In the genomic region with DNA sequence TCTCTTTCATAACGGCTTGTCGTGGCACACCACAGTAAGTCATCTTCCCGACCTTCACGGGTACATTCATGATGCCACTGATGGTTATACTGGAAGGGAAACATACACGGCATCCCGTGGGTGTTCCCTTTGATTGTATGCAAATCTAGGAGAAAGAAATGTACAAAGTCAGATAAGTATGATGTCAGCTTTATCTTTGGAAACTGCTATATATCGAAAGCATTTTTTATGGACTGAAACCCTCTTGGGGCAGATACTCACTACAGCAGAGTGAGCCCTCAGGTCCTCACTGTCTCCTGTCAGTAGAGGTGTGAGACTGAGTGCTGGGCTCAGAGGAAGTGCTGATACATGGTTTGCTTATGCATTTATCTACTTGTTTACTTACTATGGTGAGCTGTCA, we compare ENCODE assay signal across 24 cellular contexts. TPM values are rescaled to one million over a fixed set of nuclear protein-coding genes. Genes with fewer than 3 reads are reported as not detected.
DNase-seq lines count a peak whose midpoint lies in the region; ATAC-seq and TF ChIP-seq lines count a peak whose summit lies in the region.
"Had no signal": no experiment of that assay in that cellular context is flagged by ENCODE, and none has a peak within 500 bp of the region (broad histone marks: within the 10 kb centered on the region; RNA-seq: fewer than 3 reads in every experiment).

No MANE protein-coding gene starts in this region.

- no peaks in the 10 kb centered on the region for H3K36me3 ChIP-seq in upper lobe of left lung
- H3K36me3 ChIP-seq: gastrocnemius medialis, upper lobe of right lung had no signal

- H3K9me3 Mint-ChIP-seq in activated naive CD4-positive, alpha-beta T cell treated with anti-CD3 and anti-CD28 coated beads, Interleukin-2, amount 10 ng/mL, durations not matched to agents 7 days and 5 days, result no peaks in the 10 kb centered on the region
- H3K9me3 Mint-ChIP-seq in activated T-cell treated with anti-CD3 and anti-CD28 coated beads, Interleukin-2, amount 50 U/mL, for 72 hours, result no peaks in the 10 kb centered on the region
- H3K9me3 Mint-ChIP-seq: central memory CD8-positive, alpha-beta T cell had no signal

- H3K4me3 ChIP-seq in upper lobe of left lung, result no peak overlapping the region
- H3K4me3 ChIP-seq: ascending aorta, gastrocnemius medialis, GM23248, lung, upper lobe of right lung had no signal

- no peaks in the 10 kb centered on the region for H3K9me3 ChIP-seq in upper lobe of left lung
- H3K9me3 ChIP-seq: ascending aorta, gastrocnemius medialis, upper lobe of right lung had no signal

- no peaks in the 10 kb centered on the region for H3K4me1 Mint-ChIP-seq in activated naive CD4-positive, alpha-beta T cell treated with anti-CD3 and anti-CD28 coated beads, Interleukin-2, amount 10 ng/mL, durations not matched to agents 7 days and 5 days
- peaks cover 22% of the 10 kb centered on the region for H3K4me1 Mint-ChIP-seq in activated T-cell treated with anti-CD3 and anti-CD28 coated beads, Interleukin-2, amount 50 U/mL, for 72 hours (ENCODE audit: low read depth)
- H3K4me1 Mint-ChIP-seq: central memory CD8-positive, alpha-beta T cell had no signal

- no peak for TF ChIP-seq POLR2A in upper lobe of left lung (IDR thresholded peaks at IDR 0.05)

- H3K27ac Mint-ChIP-seq in activated naive CD4-positive, alpha-beta T cell treated with anti-CD3 and anti-CD28 coated beads, Interleukin-2, amount 10 ng/mL, durations not matched to agents 7 days and 5 days, result no peak overlapping the region
- no peak overlapping the region for H3K27ac Mint-ChIP-seq in activated T-cell treated with anti-CD3 and anti-CD28 coated beads, Interleukin-2, amount 50 U/mL, for 72 hours
- H3K27ac Mint-ChIP-seq: CD4-positive, alpha-beta memory T cell had no signal

- H3K4me3 Mint-ChIP-seq in activated naive CD4-positive, alpha-beta T cell treated with anti-CD3 and anti-CD28 coated beads, Interleukin-2, amount 10 ng/mL, durations not matched to agents 7 days and 5 days, result no peak overlapping the region
- H3K4me3 Mint-ChIP-seq in activated T-cell treated with anti-CD3 and anti-CD28 coated beads, Interleukin-2, amount 50 U/mL, for 72 hours, result peak overlapping the region in 1 of 2 donors; percentile 6
- H3K4me3 Mint-ChIP-seq: central memory CD8-positive, alpha-beta T cell had no signal

- ATAC-seq in activated T-cell treated with anti-CD3 and anti-CD28 coated beads, Interleukin-2, amount 50 U/mL, for 72 hours (replicated peaks in 1 of 2), result peak; percentile 96
- no peak for ATAC-seq in HG03378 (IDR thresholded peaks at IDR 0.05; ENCODE audit: unreplicated experiment)
- ATAC-seq in upper lobe of left lung (ENCODE audit: low FRiP score in 2 of 2), result no peak
- ATAC-seq: esophagus mucosa, gastrocnemius medialis, Right ventricle myocardium inferior, upper lobe of right lung had no signal

- TF ChIP-seq EP300 in upper lobe of left lung (IDR thresholded peaks at IDR 0.05), result no peak

- no peaks in the 10 kb centered on the region for H3K36me3 Mint-ChIP-seq in activated naive CD4-positive, alpha-beta T cell treated with anti-CD3 and anti-CD28 coated beads, Interleukin-2, amount 10 ng/mL, durations not matched to agents 7 days and 5 days
- H3K36me3 Mint-ChIP-seq in activated T-cell treated with anti-CD3 and anti-CD28 coated beads, Interleukin-2, amount 50 U/mL, for 72 hours (ENCODE audit: insufficient read depth in 2 of 2), result no peaks in the 10 kb centered on the region
- H3K36me3 Mint-ChIP-seq: CD4-positive, alpha-beta memory T cell had no signal

- peak; percentile 66 for DNase-seq in activated naive CD4-positive, alpha-beta T cell treated with Interleukin-2 at 50 U/mL for 16 hours
- no peak for DNase-seq in activated naive CD4-positive, alpha-beta T cell treated with anti-CD3 and anti-CD28 coated beads, Interleukin-2, amount 10 ng/mL, durations not matched to agents 7 days and 5 days
- DNase-seq in activated T-cell treated with anti-CD3 and anti-CD28 coated beads, Interleukin-2, amount 50 U/mL, for 72 hours, result peak; percentile 23 to 62
- DNase-seq in iris pigment epithelial cell (ENCODE audit: low read depth) (peak; percentile 39), SIG-M5 (lab: John Stamatoyannopoulos, UW) (no peak), upper lobe of left lung (no peak)
- peak; percentile 2 for DNase-seq in stimulated activated CD8-positive, alpha-beta memory T cell treated with anti-CD3 and anti-CD28 coated beads, Interleukin-4, amount 100 ng/mL, for 24 hours (ENCODE audit: low read depth)
- DNase-seq: activated gamma-delta T cell; CD4-positive, alpha-beta memory T cell; DMS53; gastrocnemius medialis; GM23248; hypothalamus; islet precursor cell; NCI-H146; NCI-H2171; small intestine; upper lobe of right lung had no signal

- TF ChIP-seq CTCF in upper lobe of left lung (IDR thresholded peaks at IDR 0.05), result no peak

- CTCF ChIA-PET in activated naive CD4-positive, alpha-beta T cell treated with anti-CD3 and anti-CD28 coated beads, Interleukin-2, amount 10 ng/mL, durations not matched to agents 7 days and 5 days (lab: Charles Lee), result no interaction called here

- no peaks in the 10 kb centered on the region for H3K27me3 ChIP-seq in upper lobe of left lung
- H3K27me3 ChIP-seq: ascending aorta, gastrocnemius medialis, upper lobe of right lung had no signal

- no peaks in the 10 kb centered on the region for H3K4me1 ChIP-seq in upper lobe of left lung

- H3K27ac ChIP-seq in upper lobe of left lung, result no peak overlapping the region
- H3K27ac ChIP-seq: ascending aorta, gastrocnemius medialis, GM23248, upper lobe of right lung had no signal

- peaks cover 5% of the 10 kb centered on the region for H3K27me3 Mint-ChIP-seq in activated naive CD4-positive, alpha-beta T cell treated with anti-CD3 and anti-CD28 coated beads, Interleukin-2, amount 10 ng/mL, durations not matched to agents 7 days and 5 days
- peaks cover 13% of the 10 kb centered on the region for H3K27me3 Mint-ChIP-seq in activated T-cell treated with anti-CD3 and anti-CD28 coated beads, Interleukin-2, amount 50 U/mL, for 72 hours (ENCODE audit: low read depth)

- 84 to 85% methylated on average over 7 of the region's 7 CpGs for WGBS in upper lobe of left lung, 2 donors

RNA-seq across cellular contexts. Expression of a gene that starts 20.4 kb away (rescaled TPM):
- total RNA-seq in activated T-cell treated with anti-CD3 and anti-CD28 coated beads, Interleukin-2, amount 50 U/mL, for 72 hours, result not detected
- total RNA-seq in upper lobe of left lung, result 10 to 100 TPM in 2 of 6 donors, 1 to 10 TPM in 4; 3.0 to 11.0 (median 5.9) TPM
- total RNA-seq: CD4-positive, alpha-beta memory T cell had no signal

Comparison
In these comparisons a context has a peak if more than half of its experiments do, and no peak if none do; other contexts are left out.
1. DNase-seq: peak in activated naive CD4-positive, alpha-beta T cell treated with Interleukin-2 at 50 U/mL for 16 hours (single experiment), activated T-cell treated with anti-CD3 and anti-CD28 coated beads, Interleukin-2, amount 50 U/mL, for 72 hours (2 of 2), iris pigment epithelial cell (single experiment) and stimulated activated CD8-positive, alpha-beta memory T cell treated with anti-CD3 and anti-CD28 coated beads, Interleukin-4, amount 100 ng/mL, for 24 hours (single experiment); none in activated naive CD4-positive, alpha-beta T cell treated with anti-CD3 and anti-CD28 coated beads, Interleukin-2, amount 10 ng/mL, durations not matched to agents 7 days and 5 days (single experiment), SIG-M5 (single experiment) and upper lobe of left lung (0 of 2).
2. ATAC-seq: peak in activated T-cell treated with anti-CD3 and anti-CD28 coated beads, Interleukin-2, amount 50 U/mL, for 72 hours (2 of 2); none in HG03378 (single experiment) and upper lobe of left lung (0 of 2).
3. RNA of a gene that starts 20.4 kb away (total RNA-seq): 3.0 to 11.0 TPM in upper lobe of left lung; not detected in activated T-cell treated with anti-CD3 and anti-CD28 coated beads, Interleukin-2, amount 50 U/mL, for 72 hours; every median in the first group is over 4 times any median in the second.